In genomic region chr1:31666290-31666963, GRCh38 we compare ENCODE assay signal across 1 cellular context.
TF ChIP-seq lines count a peak whose summit lies in the region.

No MANE protein-coding gene starts in this region.

TF ChIP-seq in WTC11, 78 proteins besides CTCF, POLR2A, EP300 and RAD21 (continued from another document):
- no peak for TF ChIP-seq ZNF425 (CRISPR knock-in tag; conservative IDR thresholded peaks at IDR 0.05)
- TF ChIP-seq ZSCAN18 (CRISPR knock-in tag; IDR thresholded peaks at IDR 0.05) = no peak
- no peak for TF ChIP-seq FOXK1 (CRISPR knock-in tag; IDR thresholded peaks at IDR 0.05)
- TF ChIP-seq SP1 (CRISPR knock-in tag; conservative IDR thresholded peaks at IDR 0.05) = no peak
- TF ChIP-seq, protein P1, sequence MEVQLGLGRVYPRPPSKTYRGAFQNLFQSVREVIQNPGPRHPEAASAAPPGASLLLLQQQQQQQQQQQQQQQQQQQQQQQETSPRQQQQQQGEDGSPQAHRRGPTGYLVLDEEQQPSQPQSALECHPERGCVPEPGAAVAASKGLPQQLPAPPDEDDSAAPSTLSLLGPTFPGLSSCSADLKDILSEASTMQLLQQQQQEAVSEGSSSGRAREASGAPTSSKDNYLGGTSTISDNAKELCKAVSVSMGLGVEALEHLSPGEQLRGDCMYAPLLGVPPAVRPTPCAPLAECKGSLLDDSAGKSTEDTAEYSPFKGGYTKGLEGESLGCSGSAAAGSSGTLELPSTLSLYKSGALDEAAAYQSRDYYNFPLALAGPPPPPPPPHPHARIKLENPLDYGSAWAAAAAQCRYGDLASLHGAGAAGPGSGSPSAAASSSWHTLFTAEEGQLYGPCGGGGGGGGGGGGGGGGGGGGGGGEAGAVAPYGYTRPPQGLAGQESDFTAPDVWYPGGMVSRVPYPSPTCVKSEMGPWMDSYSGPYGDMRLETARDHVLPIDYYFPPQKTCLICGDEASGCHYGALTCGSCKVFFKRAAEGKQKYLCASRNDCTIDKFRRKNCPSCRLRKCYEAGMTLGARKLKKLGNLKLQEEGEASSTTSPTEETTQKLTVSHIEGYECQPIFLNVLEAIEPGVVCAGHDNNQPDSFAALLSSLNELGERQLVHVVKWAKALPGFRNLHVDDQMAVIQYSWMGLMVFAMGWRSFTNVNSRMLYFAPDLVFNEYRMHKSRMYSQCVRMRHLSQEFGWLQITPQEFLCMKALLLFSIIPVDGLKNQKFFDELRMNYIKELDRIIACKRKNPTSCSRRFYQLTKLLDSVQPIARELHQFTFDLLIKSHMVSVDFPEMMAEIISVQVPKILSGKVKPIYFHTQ (CRISPR knock-in tag; IDR thresholded peaks at IDR 0.05) = no peak
- TF ChIP-seq, protein P2, sequence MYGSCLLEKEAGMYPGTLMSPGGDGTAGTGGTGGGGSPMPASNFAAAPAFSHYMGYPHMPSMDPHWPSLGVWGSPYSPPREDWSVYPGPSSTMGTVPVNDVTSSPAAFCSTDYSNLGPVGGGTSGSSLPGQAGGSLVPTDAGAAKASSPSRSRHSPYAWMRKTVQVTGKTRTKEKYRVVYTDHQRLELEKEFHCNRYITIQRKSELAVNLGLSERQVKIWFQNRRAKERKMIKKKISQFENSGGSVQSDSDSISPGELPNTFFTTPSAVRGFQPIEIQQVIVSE (CRISPR knock-in tag; IDR thresholded peaks at IDR 0.05; ENCODE audit: borderline replicate concordance) = no peak
